ENCODE assay signal across 11 cellular contexts in genomic region chr13:37608750-37609339, GRCh38. TPM values are rescaled to one million over a fixed set of nuclear protein-coding genes. Genes with fewer than 3 reads are reported as not detected.
DNase-seq lines count a peak whose midpoint lies in the region; ATAC-seq and TF ChIP-seq lines count a peak whose summit lies in the region.
"Had no signal": no experiment of that assay in that cellular context is flagged by ENCODE, and none has a peak within 500 bp of the region (broad histone marks: within the 10 kb centered on the region; RNA-seq: fewer than 3 reads in every experiment).

No MANE protein-coding gene starts in this region.

- H4K20me1 ChIP-seq in Karpas-422 (ENCODE audit: insufficient read depth, low read depth, low read length) (no peaks in the 10 kb centered on the region), mammary epithelial cell (ENCODE audit: insufficient read depth, low read length) (no peaks in the 10 kb centered on the region)

- H3K27me3 Mint-ChIP-seq in mesothelial cell of epicardium (ENCODE audit: low read depth): no peaks in the 10 kb centered on the region

- TF ChIP-seq CTCF in mammary epithelial cell (conservative IDR thresholded peaks at IDR 0.05 in 1 of 2, IDR thresholded peaks at IDR 0.05 in 1 of 2; ENCODE audit: extremely low read depth in 1 of 2, insufficient read depth in 1 of 2, low read depth in 1 of 2, low read length in 2 of 2) (peak; percentile 49 to 51), mesothelial cell of epicardium (IDR thresholded peaks at IDR 0.05; ENCODE audit: unreplicated experiment) (peak; percentile 60)

- DNase-seq in EH (ENCODE audit: low read depth): peak; percentile 11
- peak; percentile 53 for DNase-seq in Karpas-422
- DNase-seq in mammary epithelial cell: no peak
- no peak for DNase-seq in mesothelial cell of epicardium (ENCODE audit: low spot score in 2 of 2, unreplicated experiment in 2 of 2)
- no peak for DNase-seq in superior temporal gyrus (ENCODE audit: extremely low spot score)
- DNase-seq: DMS79, SHP77 had no signal

- BruUV-seq in mammary epithelial cell (replicated peaks; lab: Mats Ljungman, UMichigan): no TSS peak

- H3K9ac ChIP-seq in Karpas-422 (ENCODE audit: low read length): no peak overlapping the region
- no peak overlapping the region for H3K9ac ChIP-seq in mammary epithelial cell (ENCODE audit: insufficient read depth, low read length)

- H3K27ac ChIP-seq in Karpas-422 (ENCODE audit: low read length) (no peak overlapping the region), mammary epithelial cell (ENCODE audit: insufficient read depth, low read depth, low read length) (no peak overlapping the region)
- H3K27ac ChIP-seq: vagina had no signal

- CTCF ChIA-PET in mammary epithelial cell (lab: Charles Lee; ENCODE audit: low non-redundant PET): interaction anchor here (0.6 kb wide), 1 partner anchor 156 kb away, joined by 5 read pairs; no protein-coding TSS in a partner anchor

- no peaks in the 10 kb centered on the region for H3K9me3 ChIP-seq in Karpas-422 (ENCODE audit: low read length)
- no peaks in the 10 kb centered on the region for H3K9me3 ChIP-seq in mammary epithelial cell (replicated peaks; ENCODE audit: insufficient read depth, low read length)
- H3K9me3 ChIP-seq: vagina had no signal

- H3K4me1 Mint-ChIP-seq in mesothelial cell of epicardium: peaks cover 43% of the 10 kb centered on the region

- peaks cover 10% of the 10 kb centered on the region for H3K4me1 ChIP-seq in Karpas-422 (ENCODE audit: low read length)
- H3K4me1 ChIP-seq in mammary epithelial cell (ENCODE audit: insufficient read depth, low read length): no peaks in the 10 kb centered on the region
- H3K4me1 ChIP-seq: vagina had no signal

- ATAC-seq in HG02588 (IDR thresholded peaks at IDR 0.05; ENCODE audit: unreplicated experiment) (no peak), GM18870 (IDR thresholded peaks at IDR 0.05; ENCODE audit: unreplicated experiment) (no peak), HG02885 (IDR thresholded peaks at IDR 0.05; ENCODE audit: poor library complexity, unreplicated experiment) (no peak)

- in situ Hi-C loops in mammary epithelial cell (cut with MboI; ENCODE audit: low sequenced_read_pairs in 2 of 2): loop anchor here in 1 of 2 donors (10.0 kb wide), 1 partner anchor 504 kb away; the partner anchor contains the start of gene CSNK1A1L

- intact Hi-C loops in mammary epithelial cell (cut with micrococcal nuclease): no loop called here

- no peak overlapping the region for H3K4me2 ChIP-seq in Karpas-422 (ENCODE audit: low read depth, low read length, poor library complexity, severe bottlenecking)
- H3K4me2 ChIP-seq in mammary epithelial cell (ENCODE audit: insufficient read depth, low read depth, low read length): no peak overlapping the region

- H3K36me3 ChIP-seq in Karpas-422 (ENCODE audit: insufficient read depth, low read length): no peaks in the 10 kb centered on the region
- H3K36me3 ChIP-seq in mammary epithelial cell (ENCODE audit: insufficient read depth, low read length): no peaks in the 10 kb centered on the region
- H3K36me3 ChIP-seq: vagina had no signal

- no peaks in the 10 kb centered on the region for H3K27me3 ChIP-seq in Karpas-422 (ENCODE audit: low read length)
- no peaks in the 10 kb centered on the region for H3K27me3 ChIP-seq in mammary epithelial cell (ENCODE audit: insufficient read depth, low read length)
- H3K27me3 ChIP-seq: vagina had no signal

- H3K4me3 Mint-ChIP-seq in mesothelial cell of epicardium: no peak overlapping the region

- H3K4me3 ChIP-seq in Karpas-422 (ENCODE audit: low read length) (no peak overlapping the region), mammary epithelial cell (replicated peaks in 1 of 3; ENCODE audit: insufficient read depth in 1 of 3, low read depth in 2 of 3, low read length in 3 of 3) (no peak overlapping the region)
- H3K4me3 ChIP-seq: vagina had no signal

- H3K9me3 Mint-ChIP-seq in mesothelial cell of epicardium: peaks cover 7% of the 10 kb centered on the region

- 22% methylated on average over 1 of the region's 1 CpG for WGBS in mammary epithelial cell (ENCODE audit: low coverage, missing lambda C conversion rate)

- peaks cover 3% of the 10 kb centered on the region for H3K36me3 Mint-ChIP-seq in mesothelial cell of epicardium

- no peaks in the 10 kb centered on the region for H3K9me2 ChIP-seq in Karpas-422 (replicated peaks; ENCODE audit: insufficient read depth, low read length)

- dilution Hi-C loops in mammary epithelial cell (cut with HindIII; ENCODE audit: low sequenced_read_pairs): no loop called here

- no peaks in the 10 kb centered on the region for H3K79me2 ChIP-seq in Karpas-422 (ENCODE audit: low read length)
- H3K79me2 ChIP-seq in mammary epithelial cell (ENCODE audit: insufficient read depth, low read length): no peaks in the 10 kb centered on the region

- peak overlapping the region; percentile 44 for H3K27ac Mint-ChIP-seq in mesothelial cell of epicardium

- no peak overlapping the region for H2AFZ ChIP-seq in Karpas-422 (ENCODE audit: low read length)
- H2AFZ ChIP-seq in mammary epithelial cell (ENCODE audit: low read depth, low read length): no peak overlapping the region

RNA-seq across cellular contexts. Expression of gene POSTN, which starts 10.3 kb away (rescaled TPM):
- total RNA-seq in Karpas-422 (2014; rRNA removed; shearing (Covaris generic); ENCODE audit: low replicate concordance): not detected in 2 replicates
- total RNA-seq in mammary epithelial cell: 100 to 1,000 TPM in 1 of 2 donors, 10 to 100 TPM in 1; 20.0 to 306 TPM
- 0.26 TPM for polyA plus RNA-seq in mammary epithelial cell
- polyA minus RNA-seq in mammary epithelial cell: 2.3 TPM
- 445 to 474 TPM (median 451 TPM) in 3 replicates for total RNA-seq in mesothelial cell of epicardium

Comparison
In these comparisons a context has a peak if more than half of its experiments do, and no peak if none do; other contexts are left out.
1. DNase-seq: peak in EH (single experiment) and Karpas-422 (single experiment); none in mammary epithelial cell (single experiment), mesothelial cell of epicardium (0 of 2) and superior temporal gyrus (single experiment).
2. RNA of gene POSTN, which starts 10.3 kb away (total RNA-seq): 445 to 474 TPM in mesothelial cell of epicardium and 20.0 to 306 TPM in mammary epithelial cell; not detected in Karpas-422; every median in the first group is over 10 times any median in the second.